1 cellular context compared by ENCODE assay signal in genomic region chr1:234724517-234725176, GRCh38.
TF ChIP-seq lines count a peak whose summit lies in the region.

No MANE protein-coding gene starts in this region.

TF ChIP-seq in HepG2, 621 proteins besides CTCF, POLR2A, EP300 and RAD21 (continued from another document and continues in another):
- TF ChIP-seq ZHX2 (IDR thresholded peaks at IDR 0.05; ENCODE audit: low read depth) (no peak; the same call in 1 of the 2 replicates), ZHX2 (CRISPR knock-in tag; IDR thresholded peaks at IDR 0.05; ENCODE audit: borderline replicate concordance) (no peak), ARID2 (CRISPR knock-in tag; IDR thresholded peaks at IDR 0.05; ENCODE audit: borderline replicate concordance) (no peak), ZNF263 (CRISPR knock-in tag; IDR thresholded peaks at IDR 0.05) (no peak), ZNF101 (CRISPR knock-in tag; IDR thresholded peaks at IDR 0.05; ENCODE audit: borderline replicate concordance, low read depth) (no peak), TRIM24 (CRISPR knock-in tag; IDR thresholded peaks at IDR 0.05) (no peak), E2F2 (CRISPR knock-in tag; IDR thresholded peaks at IDR 0.05; ENCODE audit: borderline replicate concordance) (no peak), CREB3 (CRISPR knock-in tag; IDR thresholded peaks at IDR 0.05) (no peak), ESRRA (CRISPR knock-in tag; IDR thresholded peaks at IDR 0.05; ENCODE audit: low read depth) (0 out of 2 replicates have a peak, but pooled peaks have one; percentile 40), ZFP62 (CRISPR knock-in tag; IDR thresholded peaks at IDR 0.05) (no peak), SMC3 (IDR thresholded peaks at IDR 0.05; ENCODE audit: low read length) (peak; percentile 18; the same call in 1 of the 2 replicates), ZNF431 (CRISPR knock-in tag; IDR thresholded peaks at IDR 0.05; ENCODE audit: borderline replicate concordance, low read depth) (peak; percentile 40; the same call in 1 of the 2 replicates), ZNF589 (CRISPR knock-in tag; conservative IDR thresholded peaks at IDR 0.05) (no peak), GZF1 (CRISPR knock-in tag; IDR thresholded peaks at IDR 0.05) (no peak), CEBPB (IDR thresholded peaks at IDR 0.05; ENCODE audit: borderline replicate concordance, low read depth, low read length) (no peak), RNF219 (CRISPR knock-in tag; IDR thresholded peaks at IDR 0.05) (no peak; the same call in 1 of the 2 replicates), TERF1 (CRISPR knock-in tag; IDR thresholded peaks at IDR 0.05) (no peak), ZNF597 (CRISPR knock-in tag; IDR thresholded peaks at IDR 0.05) (no peak), RBM39 (IDR thresholded peaks at IDR 0.05; ENCODE audit: low read depth, low read length, poor library complexity, severe bottlenecking) (no peak), GLI4 (CRISPR knock-in tag; IDR thresholded peaks at IDR 0.05; ENCODE audit: borderline replicate concordance) (0 out of 2 replicates have a peak, but pooled peaks have one; percentile 17), ZFY (CRISPR knock-in tag; IDR thresholded peaks at IDR 0.05) (peak; percentile 45), ZNF276 (CRISPR knock-in tag; IDR thresholded peaks at IDR 0.05; ENCODE audit: low read depth) (no peak), TBX2 (CRISPR knock-in tag; IDR thresholded peaks at IDR 0.05; ENCODE audit: borderline replicate concordance) (peak; percentile 75; the same call in 1 of the 2 replicates), ZNF513 (CRISPR knock-in tag; conservative IDR thresholded peaks at IDR 0.05) (no peak), ZNF777 (CRISPR knock-in tag; IDR thresholded peaks at IDR 0.05) (no peak), ZNF180 (CRISPR knock-in tag; IDR thresholded peaks at IDR 0.05; ENCODE audit: borderline replicate concordance, low read depth) (no peak), RFX3 (CRISPR knock-in tag; IDR thresholded peaks at IDR 0.05) (peak; percentile 81), E2F1 (CRISPR knock-in tag; IDR thresholded peaks at IDR 0.05) (no peak), ZNF230 (CRISPR knock-in tag; IDR thresholded peaks at IDR 0.05) (no peak), HOXA7 (CRISPR knock-in tag; IDR thresholded peaks at IDR 0.05) (no peak), HDAC6 (IDR thresholded peaks at IDR 0.05; ENCODE audit: low read depth, low read length) (no peak; the same call in 1 of the 2 replicates), ZNF710 (CRISPR knock-in tag; IDR thresholded peaks at IDR 0.05; ENCODE audit: borderline replicate concordance) (no peak), KLF11 (CRISPR knock-in tag; IDR thresholded peaks at IDR 0.05) (no peak), FOXK2 (IDR thresholded peaks at IDR 0.05) (peak; percentile 32), REL (CRISPR knock-in tag; conservative IDR thresholded peaks at IDR 0.05) (no peak), ZNF639 (CRISPR knock-in tag; conservative IDR thresholded peaks at IDR 0.05) (no peak), ZNF510 (CRISPR knock-in tag; IDR thresholded peaks at IDR 0.05; ENCODE audit: low read depth) (no peak), ZNF205 (CRISPR knock-in tag; IDR thresholded peaks at IDR 0.05) (no peak), AGO2 (optimal IDR thresholded peaks at IDR 0.05; ENCODE audit: low read depth, low read length) (peak; percentile 90)
